ENCODE assay signal across 9 cellular contexts in genomic region chr10:46526682-46527038, GRCh38. TPM values are rescaled to one million over a fixed set of nuclear protein-coding genes. Genes with fewer than 3 reads are reported as not detected.
DNase-seq lines count a peak whose midpoint lies in the region; ATAC-seq, FAIRE-seq and TF ChIP-seq lines count a peak whose summit lies in the region.
"Had no signal": no experiment of that assay in that cellular context is flagged by ENCODE, and none has a peak within 500 bp of the region (broad histone marks: within the 10 kb centered on the region; RNA-seq: fewer than 3 reads in every experiment).

No MANE protein-coding gene starts in this region.

- no peak overlapping the region for H3K4me3 Mint-ChIP-seq in stimulated activated naive CD8-positive, alpha-beta T cell treated with anti-CD3 and anti-CD28 coated beads, Interleukin-15, amount 100 ng/mL, for 72 hours

- H3K79me2 ChIP-seq in HepG2 (ENCODE audit: insufficient read depth, low read length) = no peaks in the 10 kb centered on the region

- intact Hi-C loops in HepG2 (cut with micrococcal nuclease; ENCODE audit: unreplicated experiment) = no loop called here

- 30% methylated on average over 7 of the region's 7 CpGs for WGBS in HepG2 (ENCODE audit: low lambda C conversion rate)

- H3K4me3 ChIP-seq in HepG2 (replicated peaks in 1 of 3; ENCODE audit: insufficient read depth in 1 of 3, low read depth in 2 of 3, low read length in 3 of 3) = no peak overlapping the region

- FAIRE-seq in HepG2 (lab: Jason Lieb, UNC) = no peak

- BruUV-seq in HepG2 (replicated peaks; lab: Mats Ljungman, UMichigan) = no TSS peak

- no peak overlapping the region for H3K9ac ChIP-seq in HepG2 (ENCODE audit: insufficient read depth, low read depth, low read length)

- TF ChIP-seq CTCF in HepG2 (CRISPR knock-in tag; IDR thresholded peaks at IDR 0.05) = no peak

- H3K27me3 Mint-ChIP-seq in stimulated activated naive CD8-positive, alpha-beta T cell treated with anti-CD3 and anti-CD28 coated beads, Interleukin-15, amount 100 ng/mL, for 72 hours = no peaks in the 10 kb centered on the region

- TF ChIP-seq RAD21 in HepG2 (CRISPR knock-in tag; IDR thresholded peaks at IDR 0.05) = no peak

- no peak overlapping the region for H3K27ac ChIP-seq in HepG2 (ENCODE audit: extremely low read length, insufficient read depth, low read length)

- peaks cover 12% of the 10 kb centered on the region for H3K4me1 ChIP-seq in HepG2 (ENCODE audit: insufficient read depth, low read length)

- TF ChIP-seq EP300 in HepG2 (IDR thresholded peaks at IDR 0.05; ENCODE audit: low read depth in 2 of 2, low read length in 2 of 2) (no peak), HepG2 (CRISPR knock-in tag; IDR thresholded peaks at IDR 0.05; ENCODE audit: borderline replicate concordance) (no peak)

- no peak overlapping the region for H2AFZ ChIP-seq in HepG2 (ENCODE audit: low read length)

- CTCF ChIA-PET in HepG2 (lab: Yijun Ruan, JAX; ENCODE audit: low intra/inter-chr PET ratio, low total read pairs) = no interaction called here

- no peak for ATAC-seq in stimulated activated naive CD8-positive, alpha-beta T cell treated with anti-CD3 and anti-CD28 coated beads, Interleukin-15, Interleukin-2, amounts not matched to agents 100 U/mL and 50 U/mL, for 24 hours
- no peak for ATAC-seq in stimulated activated naive CD8-positive, alpha-beta T cell treated with anti-CD3 and anti-CD28 coated beads, Interleukin-15, amount 100 ng/mL, for 72 hours
- ATAC-seq in HepG2 (no peak), HG02588 (IDR thresholded peaks at IDR 0.05; ENCODE audit: unreplicated experiment) (no peak), HG03108 (IDR thresholded peaks at IDR 0.05; ENCODE audit: unreplicated experiment) (no peak), HG02884 (IDR thresholded peaks at IDR 0.05; ENCODE audit: unreplicated experiment) (no peak)

- POLR2A ChIA-PET in HepG2 (lab: Yijun Ruan, JAX) = no interaction called here

- H3K9me3 Mint-ChIP-seq in stimulated activated naive CD8-positive, alpha-beta T cell treated with anti-CD3 and anti-CD28 coated beads, Interleukin-15, amount 100 ng/mL, for 72 hours = no peaks in the 10 kb centered on the region

- H3K4me2 ChIP-seq in HepG2 (ENCODE audit: low read depth, low read length) = no peak overlapping the region

- DNase-seq in stimulated activated naive CD8-positive, alpha-beta T cell treated with anti-CD3 and anti-CD28 coated beads, Interleukin-15, Interleukin-2, amounts not matched to agents 100 U/mL and 50 U/mL, for 24 hours = peak; percentile 10
- DNase-seq in stimulated activated naive CD8-positive, alpha-beta T cell treated with anti-CD3 and anti-CD28 coated beads, Interleukin-15, amount 100 ng/mL, for 72 hours = no peak
- DNase-seq in amniotic epithelial cell (ENCODE audit: low read depth) (peak; percentile 17), HepG2 (ENCODE audit: low spot score) (no peak), NCI-H2081 (lab: John Stamatoyannopoulos, UW) (no peak)
- DNase-seq: NCI-H524 had no signal

- TF ChIP-seq POLR2A in HepG2 (IDR thresholded peaks at IDR 0.05; ENCODE audit: insufficient read depth in 1 of 2, low read depth in 2 of 2, low read length in 2 of 2) = no peak

- in situ Hi-C loops in HepG2 (cut with HindIII; ENCODE audit: extremely low pct_ligation_motif_present, low pct_unique_long_range_greater_than_20kb) = no loop called here

- no peak overlapping the region for H3K27ac Mint-ChIP-seq in stimulated activated naive CD8-positive, alpha-beta T cell treated with anti-CD3 and anti-CD28 coated beads, Interleukin-15, amount 100 ng/mL, for 72 hours

- H4K20me1 ChIP-seq in HepG2 (ENCODE audit: insufficient read depth, low read length) = no peaks in the 10 kb centered on the region

- H3K9me3 ChIP-seq in HepG2 (ENCODE audit: low read length) = no peaks in the 10 kb centered on the region

- no peaks in the 10 kb centered on the region for H3K4me1 Mint-ChIP-seq in stimulated activated naive CD8-positive, alpha-beta T cell treated with anti-CD3 and anti-CD28 coated beads, Interleukin-15, amount 100 ng/mL, for 72 hours

- H3K27me3 ChIP-seq in HepG2 (ENCODE audit: control insufficient read depth in 1 of 2, insufficient read depth in 2 of 2, low read length in 2 of 2) = peaks cover 2 to 27% of the 10 kb centered on the region in 2 experiments; a peak in 2 of 5 replicates

- H3K36me3 ChIP-seq in HepG2 (replicated peaks in 1 of 2; ENCODE audit: control insufficient read depth in 1 of 2, insufficient read depth in 2 of 2, low read length in 2 of 2) = no peaks in the 10 kb centered on the region

TF ChIP-seq in HepG2, 621 proteins besides CTCF, POLR2A, EP300 and RAD21 (continues in another document):
- TF ChIP-seq HES4 (CRISPR knock-in tag; IDR thresholded peaks at IDR 0.05; ENCODE audit: borderline replicate concordance) (no peak), ZBTB10 (CRISPR knock-in tag; IDR thresholded peaks at IDR 0.05; ENCODE audit: borderline replicate concordance) (no peak), BRD4 (CRISPR knock-in tag; IDR thresholded peaks at IDR 0.05) (no peak), MAZ (IDR thresholded peaks at IDR 0.05; ENCODE audit: borderline replicate concordance, low read depth, low read length) (no peak), MAZ (CRISPR knock-in tag; IDR thresholded peaks at IDR 0.05; ENCODE audit: low read depth) (no peak), ATF1 (CRISPR knock-in tag; IDR thresholded peaks at IDR 0.05) (no peak)

RNA-seq across cellular contexts. Expression of gene GPRIN2, which starts 29.8 kb away (rescaled TPM):
- not detected in 2 replicates for total RNA-seq in HepG2 (2016; rRNA removed; fragmentation: Illumina TruSeq; extraction: Trizol)
- total RNA-seq in HepG2 (2016; cell fraction: cytosol; rRNA removed; fragmentation: Illumina TruSeq; extraction: Trizol; ENCODE audit: low read depth) = not detected in 2 replicates
- not detected in 2 replicates for total RNA-seq in HepG2 (2016; cell fraction: insoluble cytoplasmic fraction; rRNA removed; fragmentation: Illumina TruSeq; extraction: Trizol)
- not detected in 2 replicates for total RNA-seq in HepG2 (2016; cell fraction: membrane; rRNA removed; fragmentation: Illumina TruSeq; extraction: Trizol)
- total RNA-seq in HepG2 (2016; cell fraction: nucleus; rRNA removed; fragmentation: Illumina TruSeq; extraction: Trizol) = not detected in 2 replicates
- polyA plus RNA-seq in HepG2 (2011; rRNA removed) = not detected in 2 replicates
- not detected in 2 replicates for polyA plus RNA-seq in HepG2 (2011; cell fraction: cytosol; rRNA removed)
- not detected in 2 replicates for polyA plus RNA-seq in HepG2 (2011; cell fraction: nucleus; rRNA removed)
- polyA plus RNA-seq in HepG2 (2012) = not detected in 2 replicates
- not detected in 2 replicates for polyA plus RNA-seq in HepG2 (2016; cell fraction: cytosol; fragmentation: Illumina TruSeq; extraction: Trizol; ENCODE audit: low read depth)
- polyA plus RNA-seq in HepG2 (2016; cell fraction: insoluble cytoplasmic fraction; fragmentation: Illumina TruSeq; extraction: Trizol; ENCODE audit: low read depth) = not detected in 2 replicates
- not detected in 2 replicates for polyA plus RNA-seq in HepG2 (2016; cell fraction: membrane; fragmentation: Illumina TruSeq; extraction: Trizol; ENCODE audit: low read depth)
- polyA plus RNA-seq in HepG2 (2016; cell fraction: nucleus; fragmentation: Illumina TruSeq; extraction: Trizol; ENCODE audit: insufficient read depth, low read depth) = not detected in 2 replicates
- polyA minus RNA-seq in HepG2 (2011; rRNA and poly(A)+ RNA removed; ENCODE audit: low replicate concordance) = not detected in 2 replicates
- polyA minus RNA-seq in HepG2 (2011; cell fraction: cytosol; rRNA and poly(A)+ RNA removed) = not detected in 2 replicates
- not detected in 2 replicates for polyA minus RNA-seq in HepG2 (2011; cell fraction: nucleus; rRNA and poly(A)+ RNA removed)

RNA-seq across cellular contexts. Expression of gene SYT15, which starts 52.3 kb away (rescaled TPM):
- 0.24 and 0.38 TPM in 2 replicates for total RNA-seq in HepG2 (2016; rRNA removed; fragmentation: Illumina TruSeq; extraction: Trizol)
- 0.40 TPM in 1 of 2 replicates, not detected in the other for total RNA-seq in HepG2 (2016; cell fraction: cytosol; rRNA removed; fragmentation: Illumina TruSeq; extraction: Trizol; ENCODE audit: low read depth)
- 0.19 and 0.34 TPM in 2 replicates for total RNA-seq in HepG2 (2016; cell fraction: insoluble cytoplasmic fraction; rRNA removed; fragmentation: Illumina TruSeq; extraction: Trizol)
- 0.24 and 0.37 TPM in 2 replicates for total RNA-seq in HepG2 (2016; cell fraction: membrane; rRNA removed; fragmentation: Illumina TruSeq; extraction: Trizol)
- total RNA-seq in HepG2 (2016; cell fraction: nucleus; rRNA removed; fragmentation: Illumina TruSeq; extraction: Trizol) = 0.43 and 0.47 TPM in 2 replicates
- 0.24 and 0.29 TPM in 2 replicates for polyA plus RNA-seq in HepG2 (2011; rRNA removed)
- 0.13 and 0.15 TPM in 2 replicates for polyA plus RNA-seq in HepG2 (2011; cell fraction: cytosol; rRNA removed)
- 0.51 and 0.57 TPM in 2 replicates for polyA plus RNA-seq in HepG2 (2011; cell fraction: nucleus; rRNA removed)
- polyA plus RNA-seq in HepG2 (2012) = 3.1 and 5.1 TPM in 2 replicates
- 0.25 TPM in 1 of 2 replicates, not detected in the other for polyA plus RNA-seq in HepG2 (2016; cell fraction: cytosol; fragmentation: Illumina TruSeq; extraction: Trizol; ENCODE audit: low read depth)
- 0.30 and 0.46 TPM in 2 replicates for polyA plus RNA-seq in HepG2 (2016; cell fraction: insoluble cytoplasmic fraction; fragmentation: Illumina TruSeq; extraction: Trizol; ENCODE audit: low read depth)
- polyA plus RNA-seq in HepG2 (2016; cell fraction: membrane; fragmentation: Illumina TruSeq; extraction: Trizol; ENCODE audit: low read depth) = 0.15 and 0.24 TPM in 2 replicates
- polyA plus RNA-seq in HepG2 (2016; cell fraction: nucleus; fragmentation: Illumina TruSeq; extraction: Trizol; ENCODE audit: insufficient read depth, low read depth) = 0.45 and 1.1 TPM in 2 replicates
- polyA minus RNA-seq in HepG2 (2011; rRNA and poly(A)+ RNA removed; ENCODE audit: low replicate concordance) = 0.70 and 0.86 TPM in 2 replicates
- not detected in 2 replicates for polyA minus RNA-seq in HepG2 (2011; cell fraction: cytosol; rRNA and poly(A)+ RNA removed)
- 1.9 and 2.8 TPM in 2 replicates for polyA minus RNA-seq in HepG2 (2011; cell fraction: nucleus; rRNA and poly(A)+ RNA removed)

Comparison
In these comparisons a context has a peak if more than half of its experiments do, and no peak if none do; other contexts are left out.
1. DNase-seq: peak in stimulated activated naive CD8-positive, alpha-beta T cell treated with anti-CD3 and anti-CD28 coated beads, Interleukin-15, Interleukin-2, amounts not matched to agents 100 U/mL and 50 U/mL, for 24 hours (single experiment) and amniotic epithelial cell (single experiment); none in stimulated activated naive CD8-positive, alpha-beta T cell treated with anti-CD3 and anti-CD28 coated beads, Interleukin-15, amount 100 ng/mL, for 72 hours (0 of 2), HepG2 (single experiment) and NCI-H2081 (0 of 2).